16 cellular contexts compared by ENCODE assay signal in the genomic region with DNA sequence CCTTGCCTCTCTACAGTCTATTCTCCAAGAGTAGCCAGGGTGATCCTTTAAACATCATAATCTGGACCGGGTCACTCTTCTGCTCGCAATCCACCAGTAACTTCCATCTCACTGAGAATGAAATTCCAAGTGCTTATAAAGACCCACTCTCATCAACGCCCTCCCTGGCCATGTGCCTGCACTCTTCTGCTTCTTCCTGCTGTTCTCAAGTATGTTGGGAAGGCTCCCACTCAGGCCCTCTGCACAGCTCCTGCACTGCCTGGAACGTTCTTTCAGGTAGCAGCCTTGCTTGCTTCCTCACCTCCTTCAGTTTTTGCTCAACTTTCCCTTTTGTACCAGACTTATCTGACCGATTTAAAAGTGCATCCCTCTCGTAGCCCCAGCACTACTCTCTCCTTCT. TPM values are rescaled to one million over a fixed set of nuclear protein-coding genes. Genes with fewer than 3 reads are reported as not detected.
A peak's percentile ranks its signal among the peaks of the same experiment; 100 is the strongest.
DNase-seq lines count a peak whose midpoint lies in the region; ATAC-seq and TF ChIP-seq lines count a peak whose summit lies in the region.
"Had no signal": no experiment of that assay in that cellular context is flagged by ENCODE, and none has a peak within 500 bp of the region (broad histone marks: within the 10 kb centered on the region; RNA-seq: fewer than 3 reads in every experiment).

No MANE protein-coding gene starts in this region.

- DNase-seq in activated naive CD4-positive, alpha-beta T cell treated with anti-CD3 and anti-CD28 coated beads for 36 hours, result no peak
- no peak for DNase-seq in activated naive CD4-positive, alpha-beta T cell treated with Interleukin-2 at 50 U/mL for 16 hours
- DNase-seq in activated CD8-positive, alpha-beta T cell treated with anti-CD3 and anti-CD28 coated beads for 36 hours, result no peak
- no peak for DNase-seq in endothelial cell (ENCODE audit: low spot score)
- DNase-seq in upper lobe of right lung, result no peak
- DNase-seq in GM10248 (ENCODE audit: extremely low spot score), result no peak
- DNase-seq: brain microvascular endothelial cell, cortex of kidney, EL, gastrocnemius medialis, MV-4-11, NCI-H187 treated with DMSO at 0.1 percent for 48 hours had no signal

- H3K4me3 Mint-ChIP-seq in activated naive CD4-positive, alpha-beta T cell treated with anti-CD3 and anti-CD28 coated beads for 36 hours, result no peak overlapping the region
- H3K4me3 Mint-ChIP-seq in activated CD8-positive, alpha-beta T cell treated with anti-CD3 and anti-CD28 coated beads for 36 hours, result no peak overlapping the region
- H3K4me3 Mint-ChIP-seq in endothelial cell (ENCODE audit: unreplicated experiment), result peak overlapping the region; percentile 31

- peaks cover 7% of the 10 kb centered on the region for H3K4me1 ChIP-seq in upper lobe of right lung
- H3K4me1 ChIP-seq: gastrocnemius medialis, tibial nerve had no signal

- no peaks in the 10 kb centered on the region for H3K9me3 Mint-ChIP-seq in activated naive CD4-positive, alpha-beta T cell treated with anti-CD3 and anti-CD28 coated beads for 36 hours
- no peaks in the 10 kb centered on the region for H3K9me3 Mint-ChIP-seq in activated CD8-positive, alpha-beta T cell treated with anti-CD3 and anti-CD28 coated beads for 36 hours
- no peaks in the 10 kb centered on the region for H3K9me3 Mint-ChIP-seq in endothelial cell (ENCODE audit: unreplicated experiment)

- H3K4me3 ChIP-seq in upper lobe of right lung, result no peak overlapping the region
- H3K4me3 ChIP-seq: gastrocnemius medialis, tibial nerve had no signal

- no peak for TF ChIP-seq CTCF in activated CD8-positive, alpha-beta T cell treated with anti-CD3 and anti-CD28 coated beads for 36 hours (IDR thresholded peaks at IDR 0.05)
- TF ChIP-seq CTCF in endothelial cell (IDR thresholded peaks at IDR 0.05; ENCODE audit: unreplicated experiment), result no peak
- TF ChIP-seq CTCF in upper lobe of right lung (IDR thresholded peaks at IDR 0.05), result no peak
- no peak for TF ChIP-seq CTCF in GM10248 (IDR thresholded peaks at IDR 0.05; ENCODE audit: control extremely low read depth, extremely low read depth, low read depth, missing control alignments)

- H3K9me3 ChIP-seq in upper lobe of right lung, result no peaks in the 10 kb centered on the region
- H3K9me3 ChIP-seq: gastrocnemius medialis, tibial nerve had no signal

- ATAC-seq in activated CD8-positive, alpha-beta T cell treated with anti-CD3 and anti-CD28 coated beads for 36 hours, result no peak
- ATAC-seq in upper lobe of right lung, result peak; percentile 31
- ATAC-seq in GM19452 (IDR thresholded peaks at IDR 0.05; ENCODE audit: unreplicated experiment), result no peak
- no peak for ATAC-seq in GM21528 (IDR thresholded peaks at IDR 0.05; ENCODE audit: low FRiP score, unreplicated experiment)

- H3K36me3 Mint-ChIP-seq in activated naive CD4-positive, alpha-beta T cell treated with anti-CD3 and anti-CD28 coated beads for 36 hours (ENCODE audit: low read depth), result peaks cover 28% of the 10 kb centered on the region
- peaks cover 36% of the 10 kb centered on the region for H3K36me3 Mint-ChIP-seq in activated CD8-positive, alpha-beta T cell treated with anti-CD3 and anti-CD28 coated beads for 36 hours (ENCODE audit: low read depth)
- peaks cover 22% of the 10 kb centered on the region for H3K36me3 Mint-ChIP-seq in endothelial cell (ENCODE audit: low read depth, unreplicated experiment)

- H3K27ac Mint-ChIP-seq in activated naive CD4-positive, alpha-beta T cell treated with anti-CD3 and anti-CD28 coated beads for 36 hours, result peak overlapping the region; percentile 39
- H3K27ac Mint-ChIP-seq in activated CD8-positive, alpha-beta T cell treated with anti-CD3 and anti-CD28 coated beads for 36 hours, result peak overlapping the region; percentile 68
- no peak overlapping the region for H3K27ac Mint-ChIP-seq in endothelial cell (ENCODE audit: unreplicated experiment)

- POLR2A ChIA-PET in activated CD8-positive, alpha-beta T cell treated with anti-CD3 and anti-CD28 coated beads for 36 hours (lab: Charles Lee), result no interaction called here
- POLR2A ChIA-PET in GM10248 (lab: Yijun Ruan, JAX), result no interaction called here

- H3K36me3 ChIP-seq in upper lobe of right lung, result peaks cover 81% of the 10 kb centered on the region

- no peaks in the 10 kb centered on the region for H3K27me3 ChIP-seq in upper lobe of right lung
- H3K27me3 ChIP-seq: brain microvascular endothelial cell, gastrocnemius medialis, tibial nerve had no signal

- no peaks in the 10 kb centered on the region for H3K27me3 Mint-ChIP-seq in activated naive CD4-positive, alpha-beta T cell treated with anti-CD3 and anti-CD28 coated beads for 36 hours (ENCODE audit: low read depth)
- H3K27me3 Mint-ChIP-seq in activated CD8-positive, alpha-beta T cell treated with anti-CD3 and anti-CD28 coated beads for 36 hours, result no peaks in the 10 kb centered on the region
- H3K27me3 Mint-ChIP-seq in endothelial cell (ENCODE audit: unreplicated experiment), result peaks cover 3% of the 10 kb centered on the region

- intact Hi-C loops in activated naive CD4-positive, alpha-beta T cell treated with anti-CD3 and anti-CD28 coated beads for 36 hours (cut with micrococcal nuclease), result no loop called here
- intact Hi-C loops in activated CD8-positive, alpha-beta T cell treated with anti-CD3 and anti-CD28 coated beads for 36 hours (cut with micrococcal nuclease), result loop anchor here (10.0 kb wide), 2 partner anchors 110 to 420 kb away; a partner anchor contains a TSS
- intact Hi-C loops in upper lobe of right lung (cut with DNase I), result no loop called here

- no peak overlapping the region for H3K27ac ChIP-seq in upper lobe of right lung
- H3K27ac ChIP-seq: brain microvascular endothelial cell, epithelial cell of prostate, gastrocnemius medialis, tibial nerve had no signal

- CTCF ChIA-PET in activated naive CD4-positive, alpha-beta T cell treated with anti-CD3 and anti-CD28 coated beads for 36 hours (lab: Charles Lee), result interaction anchor here (2.0 to 9.5 kb wide), 2 partner anchors 29 to 45 kb away, joined by 8 to 149 read pairs; no protein-coding TSS in a partner anchor
- CTCF ChIA-PET in activated CD8-positive, alpha-beta T cell treated with anti-CD3 and anti-CD28 coated beads for 36 hours (lab: Charles Lee), result interaction anchor here (1.5 to 12.5 kb wide), 2 partner anchors 34 to 341 kb away, joined by 4 to 266 read pairs; no protein-coding TSS in a partner anchor
- CTCF ChIA-PET in GM10248 (lab: Yijun Ruan, JAX), result interaction anchor here (4.2 to 11.2 kb wide), 2 partner anchors 343 to 481 kb away, joined by 50 to 105 read pairs; no protein-coding TSS in a partner anchor

- peaks cover 43% of the 10 kb centered on the region for H3K4me1 Mint-ChIP-seq in activated naive CD4-positive, alpha-beta T cell treated with anti-CD3 and anti-CD28 coated beads for 36 hours (ENCODE audit: low read depth)
- H3K4me1 Mint-ChIP-seq in activated CD8-positive, alpha-beta T cell treated with anti-CD3 and anti-CD28 coated beads for 36 hours (ENCODE audit: low read depth), result peaks cover 35% of the 10 kb centered on the region
- H3K4me1 Mint-ChIP-seq in endothelial cell (ENCODE audit: unreplicated experiment), result no peaks in the 10 kb centered on the region

RNA-seq across cellular contexts. Expression of a gene that starts 44.4 kb away (rescaled TPM):
- total RNA-seq in activated naive CD4-positive, alpha-beta T cell treated with anti-CD3 and anti-CD28 coated beads for 36 hours, result 100 to 1,000 TPM in 1 of 2 experiments, 10 to 100 TPM in 1; 96.7 to 101 TPM
- total RNA-seq in activated CD8-positive, alpha-beta T cell treated with anti-CD3 and anti-CD28 coated beads for 36 hours, result 10 to 100 TPM; 76.2 to 93.4 TPM
- total RNA-seq in endothelial cell (ENCODE audit: unreplicated experiment), result 112 TPM
- 62.9 TPM for total RNA-seq in upper lobe of right lung

RNA-seq across cellular contexts. Expression of a gene that starts 58.0 kb away (rescaled TPM):
- total RNA-seq in activated naive CD4-positive, alpha-beta T cell treated with anti-CD3 and anti-CD28 coated beads for 36 hours, result 10 to 100 TPM; 73.4 to 89.6 TPM
- 10 to 100 TPM; 89.9 to 92.1 TPM for total RNA-seq in activated CD8-positive, alpha-beta T cell treated with anti-CD3 and anti-CD28 coated beads for 36 hours
- total RNA-seq in endothelial cell (ENCODE audit: unreplicated experiment) (3.2 TPM), upper lobe of right lung (88.1 TPM)

Comparison
In these comparisons a context has a peak if more than half of its experiments do, and no peak if none do; other contexts are left out.
1. RNA of a gene that starts 58.0 kb away (total RNA-seq): 89.9 to 92.1 TPM in activated CD8-positive, alpha-beta T cell treated with anti-CD3 and anti-CD28 coated beads for 36 hours, 73.4 to 89.6 TPM in activated naive CD4-positive, alpha-beta T cell treated with anti-CD3 and anti-CD28 coated beads for 36 hours and 88.1 TPM in upper lobe of right lung (single experiment); 3.2 TPM in endothelial cell (single experiment); every median in the first group is over 10 times any median in the second.